Comparison of ENCODE assay signal across 16 cellular contexts in the genomic region with DNA sequence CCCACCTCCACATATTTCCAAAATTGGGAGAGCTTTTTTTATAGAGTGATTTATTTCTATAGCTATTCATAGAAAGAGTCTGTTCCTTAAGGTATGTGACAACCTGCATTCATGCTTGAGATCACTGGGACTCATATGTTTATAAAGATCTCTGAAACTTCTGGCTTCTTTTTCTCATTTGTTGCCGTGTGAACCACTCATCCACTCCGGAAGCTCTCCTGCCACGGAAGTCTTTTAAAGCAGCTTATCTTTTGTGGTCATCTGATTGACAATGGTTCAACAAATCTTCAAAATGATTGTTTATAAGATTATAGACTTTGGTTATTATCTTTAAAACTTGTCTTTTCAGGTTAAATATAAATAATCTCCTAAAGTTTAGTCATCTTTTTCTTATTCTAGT.
"Had no signal": no experiment of that assay in that cellular context is flagged by ENCODE, and none has a peak within 500 bp of the region (broad histone marks: within the 10 kb centered on the region; RNA-seq: fewer than 3 reads in every experiment).

No MANE protein-coding gene starts in this region.

- H3K27ac ChIP-seq: epithelial cell of prostate, gastrocnemius medialis, heart right ventricle, psoas muscle, upper lobe of right lung had no signal

- H3K4me1 Mint-ChIP-seq: activated naive CD8-positive, alpha-beta T cell treated with anti-CD3 and anti-CD28 coated beads for 36 hours; nephron had no signal

- H3K9me3 Mint-ChIP-seq: activated naive CD8-positive, alpha-beta T cell treated with anti-CD3 and anti-CD28 coated beads for 36 hours; nephron had no signal

- H3K4me3 Mint-ChIP-seq: activated naive CD8-positive, alpha-beta T cell treated with anti-CD3 and anti-CD28 coated beads for 36 hours; effector memory CD8-positive, alpha-beta T cell; nephron had no signal

- DNase-seq: activated CD4-positive, alpha-beta T cell treated with anti-CD3 and anti-CD28 coated beads, Interleukin-2, amount 50 U/mL, for 1 hour; activated effector memory CD4-positive, alpha-beta T cell treated with anti-CD3 and anti-CD28 coated beads, Interleukin-2, amount 50 U/mL, for 16 hours; activated naive CD8-positive, alpha-beta T cell treated with anti-CD3 and anti-CD28 coated beads for 36 hours; caudate nucleus; effector memory CD8-positive, alpha-beta T cell; gastrocnemius medialis; heart right ventricle; kidney; left ventricle myocardium superior; mesenchymal stem cell; psoas muscle; stimulated activated naive CD4-positive, alpha-beta T cell treated with Interleukin-2 at 50 U/mL for 16 hours; upper lobe of right lung had no signal

- H3K4me1 ChIP-seq: gastrocnemius medialis, heart right ventricle, psoas muscle, upper lobe of right lung had no signal

- H3K27ac Mint-ChIP-seq: activated naive CD8-positive, alpha-beta T cell treated with anti-CD3 and anti-CD28 coated beads for 36 hours; effector memory CD8-positive, alpha-beta T cell; nephron had no signal

- H3K27me3 Mint-ChIP-seq: activated naive CD8-positive, alpha-beta T cell treated with anti-CD3 and anti-CD28 coated beads for 36 hours; effector memory CD8-positive, alpha-beta T cell had no signal

- H3K36me3 Mint-ChIP-seq: activated naive CD8-positive, alpha-beta T cell treated with anti-CD3 and anti-CD28 coated beads for 36 hours had no signal

- ATAC-seq: effector memory CD8-positive, alpha-beta T cell; gastrocnemius medialis; heart right ventricle; left ventricle myocardium superior; psoas muscle; sciatic nerve; upper lobe of right lung had no signal

- H3K36me3 ChIP-seq: gastrocnemius medialis, heart right ventricle, upper lobe of right lung had no signal

- H3K9me3 ChIP-seq: gastrocnemius medialis, heart right ventricle, psoas muscle, upper lobe of right lung had no signal

- H3K4me3 ChIP-seq: gastrocnemius medialis, heart right ventricle, psoas muscle, upper lobe of right lung had no signal

- H3K27me3 ChIP-seq: gastrocnemius medialis, heart right ventricle, upper lobe of right lung had no signal
